Comparison of ENCODE assay signal across 9 cellular contexts in genomic region chr13:99282264-99283231, GRCh38. TPM values are rescaled to one million over a fixed set of nuclear protein-coding genes. Genes with fewer than 3 reads are reported as not detected.
A peak's percentile ranks its signal among the peaks of the same experiment; 100 is the strongest.
DNase-seq lines count a peak whose midpoint lies in the region; ATAC-seq and TF ChIP-seq lines count a peak whose summit lies in the region.
"Had no signal": no experiment of that assay in that cellular context is flagged by ENCODE, and none has a peak within 500 bp of the region (broad histone marks: within the 10 kb centered on the region; RNA-seq: fewer than 3 reads in every experiment).

No MANE protein-coding gene starts in this region.

- CTCF ChIA-PET in activated CD8-positive, alpha-beta T cell treated with anti-CD3 and anti-CD28 coated beads for 36 hours (lab: Charles Lee) = interaction anchor here (0.6 to 5.4 kb wide), 6 partner anchors 12 to 154 kb away, joined by 3 to 39 read pairs (median 8); no protein-coding TSS in a partner anchor

- POLR2A ChIA-PET in activated CD8-positive, alpha-beta T cell treated with anti-CD3 and anti-CD28 coated beads for 36 hours (lab: Charles Lee) = interaction anchor here (0.7 kb wide), 1 partner anchor 42 kb away, joined by 3 read pairs; no protein-coding TSS in a partner anchor

- no peaks in the 10 kb centered on the region for H3K36me3 ChIP-seq in gastrocnemius medialis

- peaks cover 88% of the 10 kb centered on the region for H3K4me1 Mint-ChIP-seq in activated CD8-positive, alpha-beta T cell treated with anti-CD3 and anti-CD28 coated beads for 36 hours (ENCODE audit: low read depth)

- in situ Hi-C loops in gastrocnemius medialis (cut with MboI; ENCODE audit: low sequenced_read_pairs in 4 of 4) = no loop called here

- H3K4me1 ChIP-seq in gastrocnemius medialis = peaks cover 47 to 51% of the 10 kb centered on the region in 2 donors

- H3K9me3 ChIP-seq in gastrocnemius medialis = no peaks in the 10 kb centered on the region

- no peak for TF ChIP-seq POLR2A in gastrocnemius medialis (IDR thresholded peaks at IDR 0.05)

- no peaks in the 10 kb centered on the region for H3K27me3 ChIP-seq in gastrocnemius medialis

- peaks cover 35% of the 10 kb centered on the region for H3K36me3 Mint-ChIP-seq in activated CD8-positive, alpha-beta T cell treated with anti-CD3 and anti-CD28 coated beads for 36 hours (ENCODE audit: low read depth)

- no peak overlapping the region for H3K4me3 Mint-ChIP-seq in activated CD8-positive, alpha-beta T cell treated with anti-CD3 and anti-CD28 coated beads for 36 hours

- no peaks in the 10 kb centered on the region for H3K9me3 Mint-ChIP-seq in activated CD8-positive, alpha-beta T cell treated with anti-CD3 and anti-CD28 coated beads for 36 hours

- no peak overlapping the region for H3K4me3 ChIP-seq in gastrocnemius medialis

- intact Hi-C loops in activated CD8-positive, alpha-beta T cell treated with anti-CD3 and anti-CD28 coated beads for 36 hours (cut with micrococcal nuclease) = loop anchor here (10.0 kb wide), 1 partner anchor 222 kb away; the partner anchor contains the start of gene TM9SF2
- intact Hi-C loops in gastrocnemius medialis (cut with DNase I; ENCODE audit: low total_unique reads) = loop anchor here (1.0 to 10.0 kb wide), 3 partner anchors 24 to 212 kb away; partner anchors contain the start of gene GPR183

- TF ChIP-seq CTCF in activated CD8-positive, alpha-beta T cell treated with anti-CD3 and anti-CD28 coated beads for 36 hours (IDR thresholded peaks at IDR 0.05) = no peak
- no peak for TF ChIP-seq CTCF in gastrocnemius medialis (IDR thresholded peaks at IDR 0.05 in 4 of 5, conservative IDR thresholded peaks at IDR 0.05 in 1 of 5)

- ATAC-seq in HG02884 (IDR thresholded peaks at IDR 0.05; ENCODE audit: unreplicated experiment) (peak; percentile 71), gastrocnemius medialis (peak in 1 of 2 donors; percentile 12)
- no peak for ATAC-seq in activated CD8-positive, alpha-beta T cell treated with anti-CD3 and anti-CD28 coated beads for 36 hours

- peak overlapping the region; percentile 60 to 78 (median 75) for H3K27ac ChIP-seq in gastrocnemius medialis
- H3K27ac ChIP-seq: 22Rv1 had no signal

- DNase-seq in NOMO-1 treated with DMSO at 0.1 percent for 48 hours (lab: John Stamatoyannopoulos, UW; ENCODE audit: unreplicated experiment) (peak; percentile 83), NOMO-1 treated with dmso at 0.1 percent for 144 hours (lab: John Stamatoyannopoulos, UW; ENCODE audit: unreplicated experiment) (no peak), gastrocnemius medialis (no peak), HCEC 1CT (no peak), OCI-M1 (lab: John Stamatoyannopoulos, UW) (no peak)
- no peak for DNase-seq in activated CD8-positive, alpha-beta T cell treated with anti-CD3 and anti-CD28 coated beads for 36 hours
- no peak for DNase-seq in activated CD4-positive, alpha-beta T cell treated with anti-CD3 and anti-CD28 coated beads, Interleukin-2, amount 50 U/mL, for 4 hours

- peak overlapping the region; percentile 79 for H3K27ac Mint-ChIP-seq in activated CD8-positive, alpha-beta T cell treated with anti-CD3 and anti-CD28 coated beads for 36 hours

- H3K27me3 Mint-ChIP-seq in activated CD8-positive, alpha-beta T cell treated with anti-CD3 and anti-CD28 coated beads for 36 hours = no peaks in the 10 kb centered on the region

RNA-seq across cellular contexts. Expression of gene GPR18, which starts 24.4 kb away (rescaled TPM):
- 10 to 100 TPM; 11.4 to 11.6 TPM for total RNA-seq in activated CD8-positive, alpha-beta T cell treated with anti-CD3 and anti-CD28 coated beads for 36 hours
- not detected for total RNA-seq in gastrocnemius medialis

RNA-seq across cellular contexts. Expression of gene GPR183, which starts 24.7 kb away (rescaled TPM):
- total RNA-seq in activated CD8-positive, alpha-beta T cell treated with anti-CD3 and anti-CD28 coated beads for 36 hours = 10 to 100 TPM in 1 of 2 experiments, 1 to 10 TPM in 1; 8.6 to 10.0 TPM
- total RNA-seq in gastrocnemius medialis = 1 to 10 TPM in 3 of 4 donors, under 1 TPM in 1; 0.49 to 3.4 (median 2.5) TPM

Comparison
In these comparisons a context has a peak if more than half of its experiments do, and no peak if none do; other contexts are left out.
1. RNA of gene GPR18, which starts 24.4 kb away (total RNA-seq): 11.4 to 11.6 TPM in activated CD8-positive, alpha-beta T cell treated with anti-CD3 and anti-CD28 coated beads for 36 hours; not detected in gastrocnemius medialis; every median in the first group is over 10 times any median in the second.